In the genomic region with DNA sequence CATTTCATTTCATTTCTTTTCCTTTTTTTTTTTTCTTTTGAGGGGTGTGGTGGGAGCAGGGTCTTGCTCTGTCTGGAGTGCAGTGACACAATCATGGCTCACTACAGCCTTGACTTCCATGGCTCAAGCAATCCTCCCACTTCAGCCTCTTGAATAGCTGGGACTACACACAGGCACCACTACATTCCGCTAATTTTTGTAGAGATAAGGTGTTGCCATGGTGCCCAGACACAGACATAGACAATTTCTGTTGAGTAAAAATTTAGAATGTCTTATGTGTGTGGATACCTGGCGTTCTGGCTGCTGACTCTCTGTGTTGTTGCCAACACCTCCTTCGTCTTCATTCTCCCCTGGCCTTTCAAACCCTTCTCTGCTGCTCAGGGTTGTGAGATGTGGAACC, we compare ENCODE assay signal across 27 cellular contexts. TPM values are rescaled to one million over a fixed set of nuclear protein-coding genes. Genes with fewer than 3 reads are reported as not detected.
DNase-seq lines count a peak whose midpoint lies in the region; ATAC-seq and TF ChIP-seq lines count a peak whose summit lies in the region.
"Had no signal": no experiment of that assay in that cellular context is flagged by ENCODE, and none has a peak within 500 bp of the region (broad histone marks: within the 10 kb centered on the region; RNA-seq: fewer than 3 reads in every experiment).

No MANE protein-coding gene starts in this region.

- no peak overlapping the region for H3K4me3 ChIP-seq in CD8-positive, alpha-beta T cell (ENCODE audit: low read depth, low read length)
- H3K4me3 ChIP-seq in fibroblast of pulmonary artery (replicated peaks; ENCODE audit: low read depth, low read length) (no peak overlapping the region), mucosa of descending colon (no peak overlapping the region)

- H3K27ac Mint-ChIP-seq in activated CD4-positive, alpha-beta memory T cell treated with anti-CD3 and anti-CD28 coated beads for 36 hours = peak overlapping the region; percentile 14
- H3K27ac Mint-ChIP-seq in activated CD4-positive, alpha-beta memory T cell treated with anti-CD3 and anti-CD28 coated beads, Interleukin-2, amount 10 ng/mL, durations not matched to agents 7 days and 5 days = no peak overlapping the region
- H3K27ac Mint-ChIP-seq in CD8-positive, alpha-beta T cell = peak overlapping the region; percentile 60
- no peak overlapping the region for H3K27ac Mint-ChIP-seq in stimulated activated effector memory CD8-positive, alpha-beta T cell treated with anti-CD3 and anti-CD28 coated beads, Interleukin-12 subunit alpha, Interleukin-12 subunit beta, amount 100 ng/mL, for 72 hours
- H3K27ac Mint-ChIP-seq: IgD-negative memory B cell had no signal

- H3K4me3 Mint-ChIP-seq in activated CD4-positive, alpha-beta memory T cell treated with anti-CD3 and anti-CD28 coated beads for 36 hours = no peak overlapping the region
- H3K4me3 Mint-ChIP-seq in activated CD4-positive, alpha-beta memory T cell treated with anti-CD3 and anti-CD28 coated beads, Interleukin-2, amount 10 ng/mL, durations not matched to agents 7 days and 5 days = no peak overlapping the region
- H3K4me3 Mint-ChIP-seq in CD8-positive, alpha-beta T cell = no peak overlapping the region
- H3K4me3 Mint-ChIP-seq in stimulated activated effector memory CD8-positive, alpha-beta T cell treated with anti-CD3 and anti-CD28 coated beads, Interleukin-12 subunit alpha, Interleukin-12 subunit beta, amount 100 ng/mL, for 72 hours = peak overlapping the region; percentile 26

- no peaks in the 10 kb centered on the region for H3K27me3 ChIP-seq in CD8-positive, alpha-beta T cell (ENCODE audit: insufficient read depth, low read length)

- no peak overlapping the region for H3K27ac ChIP-seq in CD8-positive, alpha-beta T cell (ENCODE audit: low read depth, low read length)
- H3K27ac ChIP-seq: HL-60, KMS-11, RWPE1 had no signal

- no peak for TF ChIP-seq CTCF in CD8-positive, alpha-beta T cell (IDR thresholded peaks at IDR 0.05)
- no peak for TF ChIP-seq CTCF in fibroblast of pulmonary artery (IDR thresholded peaks at IDR 0.05; ENCODE audit: low read length, missing control alignments)
- TF ChIP-seq CTCF in mucosa of descending colon (IDR thresholded peaks at IDR 0.05) = no peak

- H3K4me1 ChIP-seq in CD8-positive, alpha-beta T cell (ENCODE audit: insufficient read depth, low read length) = peaks cover 20% of the 10 kb centered on the region
- no peaks in the 10 kb centered on the region for H3K4me1 ChIP-seq in mucosa of descending colon (ENCODE audit: low read depth)

- CTCF ChIA-PET in activated CD4-positive, alpha-beta memory T cell treated with anti-CD3 and anti-CD28 coated beads for 36 hours (lab: Charles Lee) = interaction anchor here (0.6 to 3.9 kb wide), 4 partner anchors 9 to 29 kb away, joined by 3 to 38 read pairs (median 4); no protein-coding TSS in a partner anchor
- CTCF ChIA-PET in activated CD4-positive, alpha-beta memory T cell treated with anti-CD3 and anti-CD28 coated beads, Interleukin-2, amount 10 ng/mL, durations not matched to agents 7 days and 5 days (lab: Charles Lee) = interaction anchor here (0.7 to 3.1 kb wide), 4 partner anchors 8 to 172 kb away, joined by 3 to 20 read pairs (median 4); no protein-coding TSS in a partner anchor
- CTCF ChIA-PET in CD8-positive, alpha-beta T cell (lab: Charles Lee) = interaction anchor here (1.2 to 6.1 kb wide), 2 partner anchors 9 to 690 kb away, joined by 6 to 38 read pairs; no protein-coding TSS in a partner anchor

- no peak for ATAC-seq in CD8-positive, alpha-beta T cell
- ATAC-seq in stimulated activated effector memory CD8-positive, alpha-beta T cell treated with anti-CD3 and anti-CD28 coated beads, Interleukin-12 subunit alpha, Interleukin-12 subunit beta, amount 100 ng/mL, for 72 hours = no peak
- ATAC-seq in SK-N-SH treated with all-trans-retinoic acid at 6 μM for 48 hours (no peak), GM21825 (IDR thresholded peaks at IDR 0.05; ENCODE audit: unreplicated experiment) (no peak), mucosa of descending colon (no peak)
- ATAC-seq: HCT116, Panc1 had no signal

- H3K36me3 Mint-ChIP-seq in activated CD4-positive, alpha-beta memory T cell treated with anti-CD3 and anti-CD28 coated beads for 36 hours = no peaks in the 10 kb centered on the region
- H3K36me3 Mint-ChIP-seq in activated CD4-positive, alpha-beta memory T cell treated with anti-CD3 and anti-CD28 coated beads, Interleukin-2, amount 10 ng/mL, durations not matched to agents 7 days and 5 days (ENCODE audit: low read depth) = no peaks in the 10 kb centered on the region
- H3K36me3 Mint-ChIP-seq in CD8-positive, alpha-beta T cell = no peaks in the 10 kb centered on the region
- H3K36me3 Mint-ChIP-seq in stimulated activated effector memory CD8-positive, alpha-beta T cell treated with anti-CD3 and anti-CD28 coated beads, Interleukin-12 subunit alpha, Interleukin-12 subunit beta, amount 100 ng/mL, for 72 hours = no peaks in the 10 kb centered on the region
- H3K36me3 Mint-ChIP-seq: IgD-negative memory B cell had no signal

- POLR2A ChIA-PET in activated CD4-positive, alpha-beta memory T cell treated with anti-CD3 and anti-CD28 coated beads for 36 hours (lab: Charles Lee) = interaction anchor here (1.0 to 2.0 kb wide), 2 partner anchors 241 to 496 kb away, joined by 3 to 5 read pairs; no protein-coding TSS in a partner anchor
- POLR2A ChIA-PET in activated CD4-positive, alpha-beta memory T cell treated with anti-CD3 and anti-CD28 coated beads, Interleukin-2, amount 10 ng/mL, durations not matched to agents 7 days and 5 days (lab: Charles Lee) = interaction anchor here (0.9 kb wide), 1 partner anchor 496 kb away, joined by 3 read pairs; no protein-coding TSS in a partner anchor
- POLR2A ChIA-PET in CD8-positive, alpha-beta T cell (lab: Charles Lee) = interaction anchor here (0.7 to 2.4 kb wide), 4 partner anchors 476 to 497 kb away, joined by 3 to 19 read pairs (median 9); no protein-coding TSS in a partner anchor

- no peak for DNase-seq in activated CD4-positive, alpha-beta memory T cell treated with anti-CD3 and anti-CD28 coated beads for 36 hours
- no peak for DNase-seq in activated CD4-positive, alpha-beta memory T cell treated with anti-CD3 and anti-CD28 coated beads, Interleukin-2, amount 10 ng/mL, durations not matched to agents 7 days and 5 days
- DNase-seq in CD8-positive, alpha-beta T cell = no peak
- DNase-seq in fibroblast of pulmonary artery (ENCODE audit: low read depth) = peak; percentile 4
- no peak for DNase-seq in stimulated activated effector memory CD8-positive, alpha-beta T cell treated with anti-CD3 and anti-CD28 coated beads, Interleukin-12 subunit alpha, Interleukin-12 subunit beta, amount 100 ng/mL, for 72 hours (ENCODE audit: low spot score in 2 of 2)
- no peak for DNase-seq in mucosa of descending colon
- DNase-seq: 8988T, C1 segment of cervical spinal cord, Calu3, DMS79 treated with DMSO at 0.1 percent for 48 hours, GF-D8, MM.1S, NCI-H1694, NCI-H2029 treated with DMSO at 0.1 percent for 48 hours, NCI-H446 treated with DMSO at 0.1 percent for 48 hours, NCI-H69, SHP77 had no signal

- H3K36me3 ChIP-seq in CD8-positive, alpha-beta T cell (ENCODE audit: insufficient read depth, low read length) = no peaks in the 10 kb centered on the region
- H3K36me3 ChIP-seq in mucosa of descending colon (ENCODE audit: low read depth) = no peaks in the 10 kb centered on the region

- no peaks in the 10 kb centered on the region for H3K9me3 Mint-ChIP-seq in activated CD4-positive, alpha-beta memory T cell treated with anti-CD3 and anti-CD28 coated beads for 36 hours
- H3K9me3 Mint-ChIP-seq in activated CD4-positive, alpha-beta memory T cell treated with anti-CD3 and anti-CD28 coated beads, Interleukin-2, amount 10 ng/mL, durations not matched to agents 7 days and 5 days = no peaks in the 10 kb centered on the region
- no peaks in the 10 kb centered on the region for H3K9me3 Mint-ChIP-seq in CD8-positive, alpha-beta T cell
- no peaks in the 10 kb centered on the region for H3K9me3 Mint-ChIP-seq in stimulated activated effector memory CD8-positive, alpha-beta T cell treated with anti-CD3 and anti-CD28 coated beads, Interleukin-12 subunit alpha, Interleukin-12 subunit beta, amount 100 ng/mL, for 72 hours
- H3K9me3 Mint-ChIP-seq: IgD-negative memory B cell had no signal

- intact Hi-C loops in activated CD4-positive, alpha-beta memory T cell treated with anti-CD3 and anti-CD28 coated beads for 36 hours (cut with micrococcal nuclease) = no loop called here
- intact Hi-C loops in CD8-positive, alpha-beta T cell (cut with DNase I, micrococcal nuclease) = no loop called here
- intact Hi-C loops in mucosa of descending colon (cut with DNase I, micrococcal nuclease) = no loop called here

- H3K4me1 Mint-ChIP-seq in activated CD4-positive, alpha-beta memory T cell treated with anti-CD3 and anti-CD28 coated beads for 36 hours (ENCODE audit: low read depth) = peaks cover 6% of the 10 kb centered on the region
- peaks cover 7% of the 10 kb centered on the region for H3K4me1 Mint-ChIP-seq in activated CD4-positive, alpha-beta memory T cell treated with anti-CD3 and anti-CD28 coated beads, Interleukin-2, amount 10 ng/mL, durations not matched to agents 7 days and 5 days
- H3K4me1 Mint-ChIP-seq in CD8-positive, alpha-beta T cell (ENCODE audit: low read depth) = peaks cover 19% of the 10 kb centered on the region
- H3K4me1 Mint-ChIP-seq in stimulated activated effector memory CD8-positive, alpha-beta T cell treated with anti-CD3 and anti-CD28 coated beads, Interleukin-12 subunit alpha, Interleukin-12 subunit beta, amount 100 ng/mL, for 72 hours = peaks cover 5% of the 10 kb centered on the region

- H3K27me3 Mint-ChIP-seq in activated CD4-positive, alpha-beta memory T cell treated with anti-CD3 and anti-CD28 coated beads for 36 hours = peaks cover 5% of the 10 kb centered on the region
- peaks cover 27% of the 10 kb centered on the region for H3K27me3 Mint-ChIP-seq in activated CD4-positive, alpha-beta memory T cell treated with anti-CD3 and anti-CD28 coated beads, Interleukin-2, amount 10 ng/mL, durations not matched to agents 7 days and 5 days
- no peaks in the 10 kb centered on the region for H3K27me3 Mint-ChIP-seq in CD8-positive, alpha-beta T cell (ENCODE audit: low read depth)

- H3K9me3 ChIP-seq in CD8-positive, alpha-beta T cell (ENCODE audit: low read length) = no peaks in the 10 kb centered on the region
- H3K9me3 ChIP-seq in mucosa of descending colon = no peaks in the 10 kb centered on the region

RNA-seq across cellular contexts. Expression of a gene that starts 54.0 kb away (rescaled TPM):
- total RNA-seq in activated CD4-positive, alpha-beta memory T cell treated with anti-CD3 and anti-CD28 coated beads for 36 hours = not detected
- not detected for total RNA-seq in activated CD4-positive, alpha-beta memory T cell treated with anti-CD3 and anti-CD28 coated beads, Interleukin-2, amount 10 ng/mL, durations not matched to agents 7 days and 5 days
- not detected for total RNA-seq in CD8-positive, alpha-beta T cell
- total RNA-seq in mucosa of descending colon = not detected
- total RNA-seq: Calu3, H4, SK-MEL-5 had no signal

Comparison
In these comparisons a context has a peak if more than half of its experiments do, and no peak if none do; other contexts are left out.
1. H3K27ac Mint-ChIP-seq: peak in activated CD4-positive, alpha-beta memory T cell treated with anti-CD3 and anti-CD28 coated beads for 36 hours (single experiment) and CD8-positive, alpha-beta T cell (single experiment); none in activated CD4-positive, alpha-beta memory T cell treated with anti-CD3 and anti-CD28 coated beads, Interleukin-2, amount 10 ng/mL, durations not matched to agents 7 days and 5 days (single experiment) and stimulated activated effector memory CD8-positive, alpha-beta T cell treated with anti-CD3 and anti-CD28 coated beads, Interleukin-12 subunit alpha, Interleukin-12 subunit beta, amount 100 ng/mL, for 72 hours (single experiment).